In genomic region chr18:74963820-74964446, GRCh38 we compare ENCODE assay signal across 9 cellular contexts.
DNase-seq lines count a peak whose midpoint lies in the region; ATAC-seq and TF ChIP-seq lines count a peak whose summit lies in the region.
"Had no signal": no experiment of that assay in that cellular context is flagged by ENCODE, and none has a peak within 500 bp of the region (broad histone marks: within the 10 kb centered on the region; RNA-seq: fewer than 3 reads in every experiment).

No MANE protein-coding gene starts in this region.

- in situ Hi-C loops in Caki2 (cut with HindIII; ENCODE audit: low pct_unique_long_range_greater_than_20kb, low sequenced_read_pairs) = no loop called here

- H3K36me3 Mint-ChIP-seq in endothelial cell (ENCODE audit: low read depth, unreplicated experiment) (no peaks in the 10 kb centered on the region), nephron progenitor cell (ENCODE audit: low read depth) (peaks cover 22% of the 10 kb centered on the region)
- H3K36me3 Mint-ChIP-seq in activated naive CD4-positive, alpha-beta T cell treated with anti-CD3 and anti-CD28 coated beads, Interleukin-2, amount 50 U/mL, for 72 hours = peaks cover 10 to 15% of the 10 kb centered on the region in 2 donors
- H3K36me3 Mint-ChIP-seq in activated T-helper 2 cell treated with anti-CD3 and anti-CD28 coated beads, Interferon-gamma antibody, Interleukin-2, Interleukin-4, amounts not matched to agents 10 μg/mL and 5 μg/mL and 100 μg/mL, durations not matched to agents 14 hours and 24 hours and 36 hours (ENCODE audit: low read depth) = no peaks in the 10 kb centered on the region

- H3K4me3 Mint-ChIP-seq in endothelial cell (ENCODE audit: unreplicated experiment) (no peak overlapping the region), nephron progenitor cell (no peak overlapping the region)
- H3K4me3 Mint-ChIP-seq in activated T-helper 2 cell treated with anti-CD3 and anti-CD28 coated beads, Interferon-gamma antibody, Interleukin-2, Interleukin-4, amounts not matched to agents 10 μg/mL and 5 μg/mL and 100 μg/mL, durations not matched to agents 14 hours and 24 hours and 36 hours (ENCODE audit: low read depth) = no peak overlapping the region
- H3K4me3 Mint-ChIP-seq: immature natural killer cell had no signal

- TF ChIP-seq CTCF in endothelial cell (IDR thresholded peaks at IDR 0.05; ENCODE audit: unreplicated experiment) (peak; percentile 29), nephron progenitor cell (IDR thresholded peaks at IDR 0.05) (peak; percentile 40)

- intact Hi-C loops in activated T-helper 2 cell treated with anti-CD3 and anti-CD28 coated beads, Interferon-gamma antibody, Interleukin-2, Interleukin-4, amounts not matched to agents 10 μg/mL and 5 μg/mL and 100 μg/mL, durations not matched to agents 14 hours and 24 hours and 36 hours (cut with micrococcal nuclease) = loop anchor here (5.0 kb wide), 1 partner anchor 312 kb away; no protein-coding TSS in a partner anchor

- no peaks in the 10 kb centered on the region for H3K9me3 Mint-ChIP-seq in endothelial cell (ENCODE audit: unreplicated experiment)
- H3K9me3 Mint-ChIP-seq in nephron progenitor cell = peaks cover 26% of the 10 kb centered on the region
- H3K9me3 Mint-ChIP-seq in activated naive CD4-positive, alpha-beta T cell treated with anti-CD3 and anti-CD28 coated beads, Interleukin-2, amount 50 U/mL, for 72 hours = no peaks in the 10 kb centered on the region
- H3K9me3 Mint-ChIP-seq in activated T-helper 2 cell treated with anti-CD3 and anti-CD28 coated beads, Interferon-gamma antibody, Interleukin-2, Interleukin-4, amounts not matched to agents 10 μg/mL and 5 μg/mL and 100 μg/mL, durations not matched to agents 14 hours and 24 hours and 36 hours = no peaks in the 10 kb centered on the region

- ATAC-seq in GM19324 (IDR thresholded peaks at IDR 0.05; ENCODE audit: low FRiP score, unreplicated experiment) = peak; percentile 76
- peak; percentile 94 for ATAC-seq in HG03354 (IDR thresholded peaks at IDR 0.05; ENCODE audit: poor library complexity, severe bottlenecking, unreplicated experiment)
- ATAC-seq in activated naive CD4-positive, alpha-beta T cell treated with anti-CD3 and anti-CD28 coated beads, Interleukin-2, amount 50 U/mL, for 72 hours = no peak

- peaks cover 4% of the 10 kb centered on the region for H3K4me1 Mint-ChIP-seq in endothelial cell (ENCODE audit: unreplicated experiment)
- no peaks in the 10 kb centered on the region for H3K4me1 Mint-ChIP-seq in nephron progenitor cell
- H3K4me1 Mint-ChIP-seq in activated T-helper 2 cell treated with anti-CD3 and anti-CD28 coated beads, Interferon-gamma antibody, Interleukin-2, Interleukin-4, amounts not matched to agents 10 μg/mL and 5 μg/mL and 100 μg/mL, durations not matched to agents 14 hours and 24 hours and 36 hours (ENCODE audit: low read depth) = peaks cover 2% of the 10 kb centered on the region

- H3K27me3 Mint-ChIP-seq in endothelial cell (ENCODE audit: unreplicated experiment) = peaks cover 2% of the 10 kb centered on the region
- peaks cover 6% of the 10 kb centered on the region for H3K27me3 Mint-ChIP-seq in nephron progenitor cell (ENCODE audit: low read depth, poor library complexity)
- H3K27me3 Mint-ChIP-seq in activated T-helper 2 cell treated with anti-CD3 and anti-CD28 coated beads, Interferon-gamma antibody, Interleukin-2, Interleukin-4, amounts not matched to agents 10 μg/mL and 5 μg/mL and 100 μg/mL, durations not matched to agents 14 hours and 24 hours and 36 hours (ENCODE audit: low read depth) = no peaks in the 10 kb centered on the region

- DNase-seq in Caki2 (ENCODE audit: low read depth) (peak; percentile 19), NCI-H748 treated with DMSO at 0.1 percent for 48 hours (lab: John Stamatoyannopoulos, UW) (peak; percentile 89), endothelial cell (ENCODE audit: low spot score) (peak; percentile 38), nephron progenitor cell (peak; percentile 18)
- no peak for DNase-seq in activated naive CD4-positive, alpha-beta T cell treated with anti-CD3 and anti-CD28 coated beads, Interleukin-2, amount 50 U/mL, for 72 hours (ENCODE audit: low spot score in 2 of 2)
- no peak for DNase-seq in activated T-helper 2 cell treated with anti-CD3 and anti-CD28 coated beads, Interferon-gamma antibody, Interleukin-2, Interleukin-4, amounts not matched to agents 10 μg/mL and 5 μg/mL and 100 μg/mL, durations not matched to agents 14 hours and 24 hours and 36 hours (ENCODE audit: low spot score)

- H3K27ac Mint-ChIP-seq in endothelial cell (ENCODE audit: unreplicated experiment) (no peak overlapping the region), nephron progenitor cell (no peak overlapping the region)
- H3K27ac Mint-ChIP-seq in activated naive CD4-positive, alpha-beta T cell treated with anti-CD3 and anti-CD28 coated beads, Interleukin-2, amount 50 U/mL, for 72 hours = no peak overlapping the region
- no peak overlapping the region for H3K27ac Mint-ChIP-seq in activated T-helper 2 cell treated with anti-CD3 and anti-CD28 coated beads, Interferon-gamma antibody, Interleukin-2, Interleukin-4, amounts not matched to agents 10 μg/mL and 5 μg/mL and 100 μg/mL, durations not matched to agents 14 hours and 24 hours and 36 hours

Comparison
In these comparisons a context has a peak if more than half of its experiments do, and no peak if none do; other contexts are left out.
1. DNase-seq: peak in Caki2 (single experiment), NCI-H748 treated with DMSO at 0.1 percent for 48 hours (single experiment), endothelial cell (single experiment) and nephron progenitor cell (single experiment); none in activated naive CD4-positive, alpha-beta T cell treated with anti-CD3 and anti-CD28 coated beads, Interleukin-2, amount 50 U/mL, for 72 hours (0 of 2) and activated T-helper 2 cell treated with anti-CD3 and anti-CD28 coated beads, Interferon-gamma antibody, Interleukin-2, Interleukin-4, amounts not matched to agents 10 μg/mL and 5 μg/mL and 100 μg/mL, durations not matched to agents 14 hours and 24 hours and 36 hours (single experiment).
2. ATAC-seq: peak in GM19324 (single experiment) and HG03354 (single experiment); none in activated naive CD4-positive, alpha-beta T cell treated with anti-CD3 and anti-CD28 coated beads, Interleukin-2, amount 50 U/mL, for 72 hours (0 of 2).